Comparison of ENCODE assay signal across 1 cellular context in genomic region chr19:35293733-35294309, GRCh38.
TF ChIP-seq lines count a peak whose summit lies in the region.

No MANE protein-coding gene starts in this region.

TF ChIP-seq in IMR-90, 13 proteins besides CTCF, POLR2A, EP300 and RAD21:
- TF ChIP-seq CHD1 (IDR thresholded peaks at IDR 0.05; ENCODE audit: low read depth, low read length), result no peak
- no peak for TF ChIP-seq SMC3 (IDR thresholded peaks at IDR 0.05; ENCODE audit: low read depth, low read length)
- TF ChIP-seq RFX5 (IDR thresholded peaks at IDR 0.05; ENCODE audit: low read depth, low read length), result no peak
- TF ChIP-seq BHLHE40 (IDR thresholded peaks at IDR 0.05; ENCODE audit: low read depth, low read length), result no peak
- TF ChIP-seq RCOR1 (IDR thresholded peaks at IDR 0.05; ENCODE audit: insufficient replicate concordance, low read length), result no peak
- no peak for TF ChIP-seq FOS (IDR thresholded peaks at IDR 0.05; ENCODE audit: low read depth, low read length)
- TF ChIP-seq ELK1 (IDR thresholded peaks at IDR 0.05; ENCODE audit: borderline replicate concordance, low read depth, low read length), result no peak
- TF ChIP-seq CEBPB (IDR thresholded peaks at IDR 0.05; ENCODE audit: low read depth, low read length), result no peak
- TF ChIP-seq MAFK (IDR thresholded peaks at IDR 0.05; ENCODE audit: low read depth, low read length), result no peak
- no peak for TF ChIP-seq NFE2L2 (IDR thresholded peaks at IDR 0.05; ENCODE audit: low read depth, low read length)
- TF ChIP-seq USF2 (IDR thresholded peaks at IDR 0.05; ENCODE audit: low read depth, low read length), result no peak
- TF ChIP-seq MXI1 (IDR thresholded peaks at IDR 0.05; ENCODE audit: borderline replicate concordance, low read depth, low read length), result no peak
- TF ChIP-seq MAZ (IDR thresholded peaks at IDR 0.05; ENCODE audit: borderline replicate concordance, low read depth, low read length), result no peak
TF ChIP-seq in IMR-90: peak in this region for 0.
